20 cellular contexts compared by ENCODE assay signal in genomic region chr10:130466271-130466997, GRCh38.
"Had no signal": no experiment of that assay in that cellular context is flagged by ENCODE, and none has a peak within 500 bp of the region (broad histone marks: within the 10 kb centered on the region; RNA-seq: fewer than 3 reads in every experiment).

No MANE protein-coding gene starts in this region.

- H3K4me3 Mint-ChIP-seq: effector memory CD8-positive, alpha-beta T cell; naive thymus-derived CD4-positive, alpha-beta T cell; nephron progenitor cell had no signal

- H3K9me3 ChIP-seq: neutrophil, transverse colon had no signal

- ATAC-seq: effector memory CD8-positive, alpha-beta T cell; left cardiac atrium; naive thymus-derived CD4-positive, alpha-beta T cell; right cardiac atrium had no signal

- H3K4me1 Mint-ChIP-seq: nephron progenitor cell had no signal

- H3K36me3 Mint-ChIP-seq: naive thymus-derived CD4-positive, alpha-beta T cell had no signal

- H3K27me3 ChIP-seq: esophagus squamous epithelium, hepatocyte, neutrophil, transverse colon had no signal

- H3K4me3 ChIP-seq: esophagus squamous epithelium, hepatocyte, stomach, thoracic aorta, transverse colon had no signal

- H3K27ac ChIP-seq: epithelial cell of prostate, esophagus squamous epithelium, hepatocyte, neutrophil, stomach, thoracic aorta, transverse colon had no signal

- H2AFZ ChIP-seq: hepatocyte had no signal

- H3K4me1 ChIP-seq: esophagus squamous epithelium, stomach, transverse colon had no signal

- H3K4me2 ChIP-seq: hepatocyte had no signal

- H3K79me2 ChIP-seq: hepatocyte had no signal

- H3K36me3 ChIP-seq: esophagus squamous epithelium, neutrophil, stomach, thoracic aorta, transverse colon had no signal

- H3K27ac Mint-ChIP-seq: effector memory CD8-positive, alpha-beta T cell; naive thymus-derived CD4-positive, alpha-beta T cell; nephron progenitor cell had no signal

- DNase-seq: effector memory CD8-positive, alpha-beta T cell; esophagus squamous epithelium; foreskin fibroblast; kidney; left cardiac atrium; mesendoderm; naive thymus-derived CD4-positive, alpha-beta T cell; nephron progenitor cell; posterior cingulate gyrus; right cardiac atrium; small intestine; stimulated activated CD4-positive, alpha-beta T cell treated with anti-CD3 and anti-CD28 coated beads, Interleukin-12 subunit alpha, Interleukin-12 subunit beta, amount 100 ng/mL, for 4 hours; stimulated activated naive CD4-positive, alpha-beta T cell; stomach; substantia nigra; transverse colon had no signal
